1 cellular context compared by ENCODE assay signal in the genomic region with DNA sequence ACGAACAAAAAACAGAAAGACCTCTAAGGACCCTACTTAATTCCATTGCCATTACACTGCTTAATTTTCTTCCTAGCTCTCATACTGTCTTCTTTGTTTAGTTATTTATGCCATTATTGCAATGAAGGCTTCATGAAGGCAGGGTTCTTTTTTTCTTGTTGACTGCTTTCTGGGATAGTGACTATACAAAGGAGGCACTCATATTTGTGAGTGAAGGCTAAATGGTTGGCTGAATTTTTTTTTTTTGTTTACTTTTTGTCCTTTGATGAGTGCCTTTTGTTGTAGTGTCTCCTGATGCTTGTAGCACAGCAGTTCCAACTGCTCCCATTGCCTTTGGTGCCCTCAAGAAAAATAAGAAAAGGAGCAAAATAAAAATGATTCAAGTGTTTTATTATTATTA.
TF ChIP-seq lines count a peak whose summit lies in the region.

No MANE protein-coding gene starts in this region.

TF ChIP-seq in HepG2, 621 proteins besides CTCF, POLR2A, EP300 and RAD21 (continued from another document and continues in another):
- TF ChIP-seq, protein P1, sequence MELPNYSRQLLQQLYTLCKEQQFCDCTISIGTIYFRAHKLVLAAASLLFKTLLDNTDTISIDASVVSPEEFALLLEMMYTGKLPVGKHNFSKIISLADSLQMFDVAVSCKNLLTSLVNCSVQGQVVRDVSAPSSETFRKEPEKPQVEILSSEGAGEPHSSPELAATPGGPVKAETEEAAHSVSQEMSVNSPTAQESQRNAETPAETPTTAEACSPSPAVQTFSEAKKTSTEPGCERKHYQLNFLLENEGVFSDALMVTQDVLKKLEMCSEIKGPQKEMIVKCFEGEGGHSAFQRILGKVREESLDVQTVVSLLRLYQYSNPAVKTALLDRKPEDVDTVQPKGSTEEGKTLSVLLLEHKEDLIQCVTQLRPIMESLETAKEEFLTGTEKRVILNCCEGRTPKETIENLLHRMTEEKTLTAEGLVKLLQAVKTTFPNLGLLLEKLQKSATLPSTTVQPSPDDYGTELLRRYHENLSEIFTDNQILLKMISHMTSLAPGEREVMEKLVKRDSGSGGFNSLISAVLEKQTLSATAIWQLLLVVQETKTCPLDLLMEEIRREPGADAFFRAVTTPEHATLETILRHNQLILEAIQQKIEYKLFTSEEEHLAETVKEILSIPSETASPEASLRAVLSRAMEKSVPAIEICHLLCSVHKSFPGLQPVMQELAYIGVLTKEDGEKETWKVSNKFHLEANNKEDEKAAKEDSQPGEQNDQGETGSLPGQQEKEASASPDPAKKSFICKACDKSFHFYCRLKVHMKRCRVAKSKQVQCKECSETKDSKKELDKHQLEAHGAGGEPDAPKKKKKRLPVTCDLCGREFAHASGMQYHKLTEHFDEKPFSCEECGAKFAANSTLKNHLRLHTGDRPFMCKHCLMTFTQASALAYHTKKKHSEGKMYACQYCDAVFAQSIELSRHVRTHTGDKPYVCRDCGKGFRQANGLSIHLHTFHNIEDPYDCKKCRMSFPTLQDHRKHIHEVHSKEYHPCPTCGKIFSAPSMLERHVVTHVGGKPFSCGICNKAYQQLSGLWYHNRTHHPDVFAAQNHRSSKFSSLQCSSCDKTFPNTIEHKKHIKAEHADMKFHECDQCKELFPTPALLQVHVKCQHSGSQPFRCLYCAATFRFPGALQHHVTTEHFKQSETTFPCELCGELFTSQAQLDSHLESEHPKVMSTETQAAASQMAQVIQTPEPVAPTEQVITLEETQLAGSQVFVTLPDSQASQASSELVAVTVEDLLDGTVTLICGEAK (IDR thresholded peaks at IDR 0.05): no peak
- TF ChIP-seq, protein P1 (CRISPR knock-in tag; IDR thresholded peaks at IDR 0.05): no peak
- TF ChIP-seq, protein P2, sequence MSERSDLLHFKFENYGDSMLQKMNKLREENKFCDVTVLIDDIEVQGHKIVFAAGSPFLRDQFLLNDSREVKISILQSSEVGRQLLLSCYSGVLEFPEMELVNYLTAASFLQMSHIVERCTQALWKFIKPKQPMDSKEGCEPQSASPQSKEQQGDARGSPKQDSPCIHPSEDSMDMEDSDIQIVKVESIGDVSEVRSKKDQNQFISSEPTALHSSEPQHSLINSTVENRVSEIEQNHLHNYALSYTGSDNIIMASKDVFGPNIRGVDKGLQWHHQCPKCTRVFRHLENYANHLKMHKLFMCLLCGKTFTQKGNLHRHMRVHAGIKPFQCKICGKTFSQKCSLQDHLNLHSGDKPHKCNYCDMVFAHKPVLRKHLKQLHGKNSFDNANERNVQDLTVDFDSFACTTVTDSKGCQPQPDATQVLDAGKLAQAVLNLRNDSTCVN (CRISPR knock-in tag; IDR thresholded peaks at IDR 0.05; ENCODE audit: borderline replicate concordance): no peak
- TF ChIP-seq RXRB (CRISPR knock-in tag; IDR thresholded peaks at IDR 0.05; ENCODE audit: borderline replicate concordance) (peak; percentile 27; the same call in 1 of the 2 replicates), ZNF589 (CRISPR knock-in tag; conservative IDR thresholded peaks at IDR 0.05) (no peak), ZNF564 (CRISPR knock-in tag; IDR thresholded peaks at IDR 0.05) (no peak), ZBTB8A (CRISPR knock-in tag; IDR thresholded peaks at IDR 0.05; ENCODE audit: borderline replicate concordance, low read depth) (no peak), ZNF3 (CRISPR knock-in tag; IDR thresholded peaks at IDR 0.05) (peak; percentile 87), NFYC (CRISPR knock-in tag; IDR thresholded peaks at IDR 0.05) (no peak), ZNF790 (CRISPR knock-in tag; IDR thresholded peaks at IDR 0.05; ENCODE audit: borderline replicate concordance) (no peak), TCF7 (IDR thresholded peaks at IDR 0.05; ENCODE audit: low read depth) (peak; percentile 48; the same call in 1 of the 2 replicates), FOXK2 (IDR thresholded peaks at IDR 0.05) (peak; percentile 22; the same call in 1 of the 2 replicates), ZNF792 (CRISPR knock-in tag; IDR thresholded peaks at IDR 0.05) (peak; percentile 97), TBL1XR1 (IDR thresholded peaks at IDR 0.05; ENCODE audit: borderline replicate concordance, low read length, partially characterized antibody) (no peak), FOXA3 (CRISPR knock-in tag; IDR thresholded peaks at IDR 0.05) (peak; percentile 73), GATAD2A (CRISPR knock-in tag; IDR thresholded peaks at IDR 0.05) (peak; percentile 46; the same call in 1 of the 2 replicates), ELF1 (CRISPR knock-in tag; IDR thresholded peaks at IDR 0.05) (no peak)
- TF ChIP-seq, protein P3, sequence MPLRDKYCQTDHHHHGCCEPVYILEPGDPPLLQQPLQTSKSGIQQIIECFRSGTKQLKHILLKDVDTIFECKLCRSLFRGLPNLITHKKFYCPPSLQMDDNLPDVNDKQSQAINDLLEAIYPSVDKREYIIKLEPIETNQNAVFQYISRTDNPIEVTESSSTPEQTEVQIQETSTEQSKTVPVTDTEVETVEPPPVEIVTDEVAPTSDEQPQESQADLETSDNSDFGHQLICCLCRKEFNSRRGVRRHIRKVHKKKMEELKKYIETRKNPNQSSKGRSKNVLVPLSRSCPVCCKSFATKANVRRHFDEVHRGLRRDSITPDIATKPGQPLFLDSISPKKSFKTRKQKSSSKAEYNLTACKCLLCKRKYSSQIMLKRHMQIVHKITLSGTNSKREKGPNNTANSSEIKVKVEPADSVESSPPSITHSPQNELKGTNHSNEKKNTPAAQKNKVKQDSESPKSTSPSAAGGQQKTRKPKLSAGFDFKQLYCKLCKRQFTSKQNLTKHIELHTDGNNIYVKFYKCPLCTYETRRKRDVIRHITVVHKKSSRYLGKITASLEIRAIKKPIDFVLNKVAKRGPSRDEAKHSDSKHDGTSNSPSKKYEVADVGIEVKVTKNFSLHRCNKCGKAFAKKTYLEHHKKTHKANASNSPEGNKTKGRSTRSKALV (CRISPR knock-in tag; IDR thresholded peaks at IDR 0.05): no peak
- TF ChIP-seq, protein P4, sequence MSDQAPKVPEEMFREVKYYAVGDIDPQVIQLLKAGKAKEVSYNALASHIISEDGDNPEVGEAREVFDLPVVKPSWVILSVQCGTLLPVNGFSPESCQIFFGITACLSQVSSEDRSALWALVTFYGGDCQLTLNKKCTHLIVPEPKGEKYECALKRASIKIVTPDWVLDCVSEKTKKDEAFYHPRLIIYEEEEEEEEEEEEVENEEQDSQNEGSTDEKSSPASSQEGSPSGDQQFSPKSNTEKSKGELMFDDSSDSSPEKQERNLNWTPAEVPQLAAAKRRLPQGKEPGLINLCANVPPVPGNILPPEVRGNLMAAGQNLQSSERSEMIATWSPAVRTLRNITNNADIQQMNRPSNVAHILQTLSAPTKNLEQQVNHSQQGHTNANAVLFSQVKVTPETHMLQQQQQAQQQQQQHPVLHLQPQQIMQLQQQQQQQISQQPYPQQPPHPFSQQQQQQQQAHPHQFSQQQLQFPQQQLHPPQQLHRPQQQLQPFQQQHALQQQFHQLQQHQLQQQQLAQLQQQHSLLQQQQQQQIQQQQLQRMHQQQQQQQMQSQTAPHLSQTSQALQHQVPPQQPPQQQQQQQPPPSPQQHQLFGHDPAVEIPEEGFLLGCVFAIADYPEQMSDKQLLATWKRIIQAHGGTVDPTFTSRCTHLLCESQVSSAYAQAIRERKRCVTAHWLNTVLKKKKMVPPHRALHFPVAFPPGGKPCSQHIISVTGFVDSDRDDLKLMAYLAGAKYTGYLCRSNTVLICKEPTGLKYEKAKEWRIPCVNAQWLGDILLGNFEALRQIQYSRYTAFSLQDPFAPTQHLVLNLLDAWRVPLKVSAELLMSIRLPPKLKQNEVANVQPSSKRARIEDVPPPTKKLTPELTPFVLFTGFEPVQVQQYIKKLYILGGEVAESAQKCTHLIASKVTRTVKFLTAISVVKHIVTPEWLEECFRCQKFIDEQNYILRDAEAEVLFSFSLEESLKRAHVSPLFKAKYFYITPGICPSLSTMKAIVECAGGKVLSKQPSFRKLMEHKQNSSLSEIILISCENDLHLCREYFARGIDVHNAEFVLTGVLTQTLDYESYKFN (CRISPR knock-in tag; conservative IDR thresholded peaks at IDR 0.05): peak; percentile 26; the same call in 1 of the 2 replicates
- TF ChIP-seq, protein P5, sequence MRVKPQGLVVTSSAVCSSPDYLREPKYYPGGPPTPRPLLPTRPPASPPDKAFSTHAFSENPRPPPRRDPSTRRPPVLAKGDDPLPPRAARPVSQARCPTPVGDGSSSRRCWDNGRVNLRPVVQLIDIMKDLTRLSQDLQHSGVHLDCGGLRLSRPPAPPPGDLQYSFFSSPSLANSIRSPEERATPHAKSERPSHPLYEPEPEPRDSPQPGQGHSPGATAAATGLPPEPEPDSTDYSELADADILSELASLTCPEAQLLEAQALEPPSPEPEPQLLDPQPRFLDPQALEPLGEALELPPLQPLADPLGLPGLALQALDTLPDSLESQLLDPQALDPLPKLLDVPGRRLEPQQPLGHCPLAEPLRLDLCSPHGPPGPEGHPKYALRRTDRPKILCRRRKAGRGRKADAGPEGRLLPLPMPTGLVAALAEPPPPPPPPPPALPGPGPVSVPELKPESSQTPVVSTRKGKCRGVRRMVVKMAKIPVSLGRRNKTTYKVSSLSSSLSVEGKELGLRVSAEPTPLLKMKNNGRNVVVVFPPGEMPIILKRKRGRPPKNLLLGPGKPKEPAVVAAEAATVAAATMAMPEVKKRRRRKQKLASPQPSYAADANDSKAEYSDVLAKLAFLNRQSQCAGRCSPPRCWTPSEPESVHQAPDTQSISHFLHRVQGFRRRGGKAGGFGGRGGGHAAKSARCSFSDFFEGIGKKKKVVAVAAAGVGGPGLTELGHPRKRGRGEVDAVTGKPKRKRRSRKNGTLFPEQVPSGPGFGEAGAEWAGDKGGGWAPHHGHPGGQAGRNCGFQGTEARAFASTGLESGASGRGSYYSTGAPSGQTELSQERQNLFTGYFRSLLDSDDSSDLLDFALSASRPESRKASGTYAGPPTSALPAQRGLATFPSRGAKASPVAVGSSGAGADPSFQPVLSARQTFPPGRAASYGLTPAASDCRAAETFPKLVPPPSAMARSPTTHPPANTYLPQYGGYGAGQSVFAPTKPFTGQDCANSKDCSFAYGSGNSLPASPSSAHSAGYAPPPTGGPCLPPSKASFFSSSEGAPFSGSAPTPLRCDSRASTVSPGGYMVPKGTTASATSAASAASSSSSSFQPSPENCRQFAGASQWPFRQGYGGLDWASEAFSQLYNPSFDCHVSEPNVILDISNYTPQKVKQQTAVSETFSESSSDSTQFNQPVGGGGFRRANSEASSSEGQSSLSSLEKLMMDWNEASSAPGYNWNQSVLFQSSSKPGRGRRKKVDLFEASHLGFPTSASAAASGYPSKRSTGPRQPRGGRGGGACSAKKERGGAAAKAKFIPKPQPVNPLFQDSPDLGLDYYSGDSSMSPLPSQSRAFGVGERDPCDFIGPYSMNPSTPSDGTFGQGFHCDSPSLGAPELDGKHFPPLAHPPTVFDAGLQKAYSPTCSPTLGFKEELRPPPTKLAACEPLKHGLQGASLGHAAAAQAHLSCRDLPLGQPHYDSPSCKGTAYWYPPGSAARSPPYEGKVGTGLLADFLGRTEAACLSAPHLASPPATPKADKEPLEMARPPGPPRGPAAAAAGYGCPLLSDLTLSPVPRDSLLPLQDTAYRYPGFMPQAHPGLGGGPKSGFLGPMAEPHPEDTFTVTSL (CRISPR knock-in tag; IDR thresholded peaks at IDR 0.05; ENCODE audit: borderline replicate concordance): 0 out of 2 replicates have a peak, but pooled peaks have one; percentile 19
- TF ChIP-seq, protein P6, sequence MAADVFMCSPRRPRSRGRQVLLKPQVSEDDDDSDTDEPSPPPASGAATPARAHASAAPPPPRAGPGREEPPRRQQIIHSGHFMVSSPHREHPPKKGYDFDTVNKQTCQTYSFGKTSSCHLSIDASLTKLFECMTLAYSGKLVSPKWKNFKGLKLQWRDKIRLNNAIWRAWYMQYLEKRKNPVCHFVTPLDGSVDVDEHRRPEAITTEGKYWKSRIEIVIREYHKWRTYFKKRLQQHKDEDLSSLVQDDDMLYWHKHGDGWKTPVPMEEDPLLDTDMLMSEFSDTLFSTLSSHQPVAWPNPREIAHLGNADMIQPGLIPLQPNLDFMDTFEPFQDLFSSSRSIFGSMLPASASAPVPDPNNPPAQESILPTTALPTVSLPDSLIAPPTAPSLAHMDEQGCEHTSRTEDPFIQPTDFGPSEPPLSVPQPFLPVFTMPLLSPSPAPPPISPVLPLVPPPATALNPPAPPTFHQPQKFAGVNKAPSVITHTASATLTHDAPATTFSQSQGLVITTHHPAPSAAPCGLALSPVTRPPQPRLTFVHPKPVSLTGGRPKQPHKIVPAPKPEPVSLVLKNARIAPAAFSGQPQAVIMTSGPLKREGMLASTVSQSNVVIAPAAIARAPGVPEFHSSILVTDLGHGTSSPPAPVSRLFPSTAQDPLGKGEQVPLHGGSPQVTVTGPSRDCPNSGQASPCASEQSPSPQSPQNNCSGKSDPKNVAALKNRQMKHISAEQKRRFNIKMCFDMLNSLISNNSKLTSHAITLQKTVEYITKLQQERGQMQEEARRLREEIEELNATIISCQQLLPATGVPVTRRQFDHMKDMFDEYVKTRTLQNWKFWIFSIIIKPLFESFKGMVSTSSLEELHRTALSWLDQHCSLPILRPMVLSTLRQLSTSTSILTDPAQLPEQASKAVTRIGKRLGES (CRISPR knock-in tag; IDR thresholded peaks at IDR 0.05; ENCODE audit: borderline replicate concordance): no peak
- TF ChIP-seq, protein P7, sequence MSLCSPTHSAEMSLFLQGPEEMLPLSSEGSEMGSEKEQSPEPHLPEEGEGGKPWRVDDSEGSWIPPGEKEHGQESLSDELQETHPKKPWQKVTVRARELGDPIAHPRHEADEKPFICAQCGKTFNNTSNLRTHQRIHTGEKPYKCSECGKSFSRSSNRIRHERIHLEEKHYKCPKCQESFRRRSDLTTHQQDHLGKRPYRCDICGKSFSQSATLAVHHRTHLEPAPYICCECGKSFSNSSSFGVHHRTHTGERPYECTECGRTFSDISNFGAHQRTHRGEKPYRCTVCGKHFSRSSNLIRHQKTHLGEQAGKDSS (CRISPR knock-in tag; IDR thresholded peaks at IDR 0.05; ENCODE audit: borderline replicate concordance, low read depth): no peak
